ENCODE assay signal across 9 cellular contexts in genomic region chr11:83044958-83045712, GRCh38. TPM values are rescaled to one million over a fixed set of nuclear protein-coding genes. Genes with fewer than 3 reads are reported as not detected.
DNase-seq lines count a peak whose midpoint lies in the region; ATAC-seq and TF ChIP-seq lines count a peak whose summit lies in the region.
"Had no signal": no experiment of that assay in that cellular context is flagged by ENCODE, and none has a peak within 500 bp of the region (broad histone marks: within the 10 kb centered on the region; RNA-seq: fewer than 3 reads in every experiment).

No MANE protein-coding gene starts in this region.

- H3K36me3 Mint-ChIP-seq in central memory CD8-positive, alpha-beta T cell (ENCODE audit: insufficient read depth) = peaks cover 4% of the 10 kb centered on the region

- H3K4ac ChIP-seq in IMR-90 (ENCODE audit: low read depth, low read length) = peak overlapping the region; percentile 67

- no peaks in the 10 kb centered on the region for H3K27me3 ChIP-seq in IMR-90 (ENCODE audit: control insufficient read depth, insufficient read depth, low read length)

- H3K23ac ChIP-seq in IMR-90 (ENCODE audit: low read depth, low read length) = 0 out of 2 replicates have a peak overlapping the region, but pooled peaks have one; percentile 67

- peak overlapping the region; percentile 76 for H2BK20ac ChIP-seq in IMR-90 (ENCODE audit: low read depth, low read length)

- H4K91ac ChIP-seq in IMR-90 (ENCODE audit: insufficient read depth, low read depth, low read length) = peak overlapping the region; percentile 73

- no TSS peak for BruUV-seq in IMR-90 (replicated peaks; lab: Mats Ljungman, UMichigan)

- CTCF ChIA-PET in IMR-90 (lab: Yijun Ruan, JAX) = no interaction called here

- WGBS in IMR-90 (ENCODE audit: extremely low coverage in 2 of 2, insufficient read length in 1 of 2), 2 experiments = 60% methylated on average over 1 of the region's 8 CpGs; no CpG with 5 or more reads in 1 of the 2 experiments

- peak overlapping the region; percentile 92 for H2AK5ac ChIP-seq in IMR-90 (ENCODE audit: low read depth, low read length)

- no peaks in the 10 kb centered on the region for H3K9me3 ChIP-seq in IMR-90 (ENCODE audit: control insufficient read depth, insufficient read depth, low read length)

- peak overlapping the region; percentile 27 for H3K14ac ChIP-seq in IMR-90 (replicated peaks; ENCODE audit: low read depth, low read length)

- peaks cover 10% of the 10 kb centered on the region for H3K4me1 Mint-ChIP-seq in central memory CD8-positive, alpha-beta T cell

- H3K4me3 ChIP-seq in IMR-90 (ENCODE audit: insufficient read depth, low read depth, low read length) = no peak overlapping the region

- no peak overlapping the region for H3K4me3 Mint-ChIP-seq in central memory CD8-positive, alpha-beta T cell
- H3K4me3 Mint-ChIP-seq: dendritic cell treated with granulocyte-macrophage colony-stimulating factor and Interleukin-4, amounts not matched to agents 40 ng/mL and 50 ng/mL, for 4 days had no signal

- POLR2A ChIA-PET in IMR-90 (lab: Charles Lee; ENCODE audit: unreplicated experiment) = no interaction called here

- dilution Hi-C loops in IMR-90 (cut with HindIII; ENCODE audit: low sequenced_read_pairs, unreplicated experiment) = no loop called here

- peak overlapping the region; percentile 39; the same call in 1 of the 2 replicates for H3K18ac ChIP-seq in IMR-90 (ENCODE audit: low read depth, low read length)

- H4K8ac ChIP-seq in IMR-90 (ENCODE audit: low read depth in 2 of 2, low read length in 2 of 2) = peak overlapping the region; percentile 16 to 51; a peak in 1 of 4 replicates

- H3K79me1 ChIP-seq in IMR-90 (ENCODE audit: low read depth in 1 of 2, low read length in 2 of 2) = peaks cover 4 to 20% of the 10 kb centered on the region in 2 experiments

- peaks cover 14% of the 10 kb centered on the region; the same call in 1 of the 2 replicates for H4K20me1 ChIP-seq in IMR-90 (ENCODE audit: insufficient read depth, low read length)

- H3K27ac ChIP-seq in IMR-90 (ENCODE audit: insufficient read depth, low read length) = peak overlapping the region; percentile 21; the same call in 1 of the 2 replicates

- H3K4me2 ChIP-seq in IMR-90 (ENCODE audit: low read depth, low read length) = peak overlapping the region; percentile 59; the same call in 1 of the 2 replicates

- H2BK5ac ChIP-seq in IMR-90 (ENCODE audit: low read depth, low read length, poor library complexity, severe bottlenecking) = peak overlapping the region; percentile 54

- peak overlapping the region; percentile 42; the same call in 1 of the 2 replicates for H4K5ac ChIP-seq in IMR-90 (ENCODE audit: low read depth, low read length)

- peak; percentile 80 for ATAC-seq in GM21390 (IDR thresholded peaks at IDR 0.05; ENCODE audit: unreplicated experiment)
- ATAC-seq in IMR-90 (ENCODE audit: low read depth) = peak; percentile 87
- peak; percentile 95 for ATAC-seq in central memory CD8-positive, alpha-beta T cell (replicated peaks; ENCODE audit: extremely low read depth, poor library complexity, severe bottlenecking)
- no peak for ATAC-seq in GM19397 (IDR thresholded peaks at IDR 0.05; ENCODE audit: unreplicated experiment)

- peak overlapping the region; percentile 77 for H2BK120ac ChIP-seq in IMR-90 (ENCODE audit: low read depth, low read length)

- no peak for TF ChIP-seq CTCF in IMR-90 (conservative IDR thresholded peaks at IDR 0.05; ENCODE audit: low read depth, low read length)

- 0 out of 2 replicates have a peak overlapping the region, but pooled peaks have one; percentile 22 for H3K56ac ChIP-seq in IMR-90 (ENCODE audit: extremely low read depth, insufficient read depth, low read length)

- H3K9me1 ChIP-seq in IMR-90 (ENCODE audit: insufficient read depth, low read length) = peaks cover 10% of the 10 kb centered on the region; the same call in 1 of the 2 replicates

- no peak overlapping the region for H3K9ac ChIP-seq in IMR-90 (ENCODE audit: low read depth, low read length)

- H2AFZ ChIP-seq in IMR-90 (replicated peaks; ENCODE audit: low read length, poor library complexity) = no peak overlapping the region

- intact Hi-C loops in IMR-90 (cut with micrococcal nuclease) = no loop called here

- in situ Hi-C loops in IMR-90 (cut with MboI; ENCODE audit: low sequenced_read_pairs) = no loop called here

- H3K36me3 ChIP-seq in IMR-90 (ENCODE audit: control insufficient read depth, insufficient read depth, low read length) = no peaks in the 10 kb centered on the region

- H3K4me1 ChIP-seq in IMR-90 (ENCODE audit: control insufficient read depth, insufficient read depth, low read length) = peaks cover 16% of the 10 kb centered on the region

- no peak for TF ChIP-seq POLR2A in IMR-90 (IDR thresholded peaks at IDR 0.05; ENCODE audit: low read depth, low read length)

- no peak overlapping the region for H2AK9ac ChIP-seq in IMR-90 (replicated peaks; ENCODE audit: low read depth, low read length, poor library complexity)

- H3K27me3 Mint-ChIP-seq in central memory CD8-positive, alpha-beta T cell = no peaks in the 10 kb centered on the region
- H3K27me3 Mint-ChIP-seq: dendritic cell treated with granulocyte-macrophage colony-stimulating factor and Interleukin-4, amounts not matched to agents 40 ng/mL and 50 ng/mL, for 4 days had no signal

- no peak for TF ChIP-seq RAD21 in IMR-90 (IDR thresholded peaks at IDR 0.05; ENCODE audit: low read length)

- peak overlapping the region; percentile 89; the same call in 2 of the 3 replicates for H2BK15ac ChIP-seq in IMR-90 (ENCODE audit: low read depth, low read length)

- DNase-seq in COR-L47 (lab: John Stamatoyannopoulos, UW) (peak; percentile 52), IMR-90 (peak; percentile 92), SK-N-DZ (ENCODE audit: low spot score) (no peak), hippocampal formation (lab: John Stamatoyannopoulos, UW) (no peak), middle frontal gyrus (ENCODE audit: extremely low spot score, low spot score) (no peak)
- no peak for DNase-seq in central memory CD8-positive, alpha-beta T cell (ENCODE audit: low spot score in 2 of 2)

- H3K27ac Mint-ChIP-seq in central memory CD8-positive, alpha-beta T cell (ENCODE audit: low read depth) = peak overlapping the region; percentile 74
- H3K27ac Mint-ChIP-seq: dendritic cell treated with granulocyte-macrophage colony-stimulating factor and Interleukin-4, amounts not matched to agents 40 ng/mL and 50 ng/mL, for 4 days had no signal

- no peaks in the 10 kb centered on the region for H3K9me3 Mint-ChIP-seq in central memory CD8-positive, alpha-beta T cell

TF ChIP-seq in IMR-90, 13 proteins besides CTCF, POLR2A, EP300 and RAD21:
- TF ChIP-seq CEBPB (IDR thresholded peaks at IDR 0.05; ENCODE audit: low read depth, low read length) = no peak
- TF ChIP-seq MAFK (IDR thresholded peaks at IDR 0.05; ENCODE audit: low read depth, low read length) = no peak
- no peak for TF ChIP-seq USF2 (IDR thresholded peaks at IDR 0.05; ENCODE audit: low read depth, low read length)
- TF ChIP-seq FOS (IDR thresholded peaks at IDR 0.05; ENCODE audit: low read depth, low read length) = peak; percentile 96
- no peak for TF ChIP-seq RCOR1 (IDR thresholded peaks at IDR 0.05; ENCODE audit: insufficient replicate concordance, low read length)
- no peak for TF ChIP-seq MXI1 (IDR thresholded peaks at IDR 0.05; ENCODE audit: borderline replicate concordance, low read depth, low read length)
- TF ChIP-seq BHLHE40 (IDR thresholded peaks at IDR 0.05; ENCODE audit: low read depth, low read length) = peak; percentile 43
- TF ChIP-seq RFX5 (IDR thresholded peaks at IDR 0.05; ENCODE audit: low read depth, low read length) = no peak
- TF ChIP-seq CHD1 (IDR thresholded peaks at IDR 0.05; ENCODE audit: low read depth, low read length) = no peak
- TF ChIP-seq SMC3 (IDR thresholded peaks at IDR 0.05; ENCODE audit: low read depth, low read length) = 0 out of 2 replicates have a peak, but pooled peaks have one; percentile 5

RNA-seq across cellular contexts. Expression of gene RAB30, which starts 26.6 kb away (rescaled TPM):
- 14.4 and 25.6 TPM in 2 replicates for total RNA-seq in IMR-90 (2012; rRNA removed)
- polyA plus RNA-seq in IMR-90 (2012; rRNA removed) = 4.6 and 7.2 TPM in 2 replicates
- polyA plus RNA-seq in IMR-90 (2012; cell fraction: cytosol; rRNA removed) = 1.9 and 2.1 TPM in 2 replicates
- 2.1 and 7.3 TPM in 2 replicates for polyA plus RNA-seq in IMR-90 (2012; cell fraction: nucleus; rRNA removed; ENCODE audit: low replicate concordance)
- 14.3 and 19.0 TPM in 2 replicates for polyA plus RNA-seq in SK-N-DZ (2014; cell fraction: cytosol; rRNA removed)
- 9.9 and 12.7 TPM in 2 replicates for polyA plus RNA-seq in SK-N-DZ (2014; cell fraction: nucleus; rRNA removed)

Comparison
In these comparisons a context has a peak if more than half of its experiments do, and no peak if none do; other contexts are left out.
1. DNase-seq: peak in COR-L47 (single experiment) and IMR-90 (single experiment); none in central memory CD8-positive, alpha-beta T cell (0 of 2), SK-N-DZ (single experiment), hippocampal formation (0 of 2) and middle frontal gyrus (single experiment).